Comparison of ENCODE assay signal across 26 cellular contexts in genomic region chr19:29092712-29093552, GRCh38.
DNase-seq lines count a peak whose midpoint lies in the region; ATAC-seq, FAIRE-seq and TF ChIP-seq lines count a peak whose summit lies in the region.
"Had no signal": no experiment of that assay in that cellular context is flagged by ENCODE, and none has a peak within 500 bp of the region (broad histone marks: within the 10 kb centered on the region; RNA-seq: fewer than 3 reads in every experiment).

No MANE protein-coding gene starts in this region.

- TF ChIP-seq POLR2A in gastroesophageal sphincter (IDR thresholded peaks at IDR 0.05) (no peak), H54 (IDR thresholded peaks at IDR 0.05; ENCODE audit: low read depth, low read length) (no peak)

- POLR2A ChIA-PET in HEK293 (lab: Yijun Ruan, JAX) (no interaction called here), WTC11 (lab: Charles Lee) (no interaction called here)

- DNase-seq in WTC11 (ENCODE audit: low spot score) (peak; percentile 33), sciatic nerve (ENCODE audit: low spot score) (no peak), H54 (ENCODE audit: insufficient read length, low spot score) (no peak), HuH-7.5 (ENCODE audit: low spot score) (no peak), left colon (no peak), AG08396 (ENCODE audit: low spot score) (no peak)
- DNase-seq: AML-193; CD4-positive, alpha-beta T cell; GM23248; MM.1S; NCI-H2029; NCI-H446; NCI-H524 treated with DMSO at 0.1 percent for 48 hours; NCI-H774; PC-9; Right ventricle myocardium superior; RPMI8226 had no signal

- intact Hi-C loops in sciatic nerve (cut with DNase I), result no loop called here
- intact Hi-C loops in left colon (cut with DNase I, micrococcal nuclease), result no loop called here

- H3K4me3 Mint-ChIP-seq in WTC11, result no peak overlapping the region
- H3K4me3 Mint-ChIP-seq: CD4-positive, alpha-beta T cell had no signal

- peak; percentile 26 for ATAC-seq in WTC11
- peak; percentile 52 for ATAC-seq in gastroesophageal sphincter
- ATAC-seq in sciatic nerve, result peak; percentile 71
- ATAC-seq in left colon, result no peak
- ATAC-seq: HepG2 had no signal

- H3K4me3 ChIP-seq in HEK293 (ENCODE audit: low read depth, low read length) (no peak overlapping the region), gastroesophageal sphincter (no peak overlapping the region)
- H3K4me3 ChIP-seq: BLaER1 treated with 17β-estradiol and CSF1 and Interleukin-3, amounts not matched to agents 10 nM and 100 nM; GM23248; PC-9; SJSA1 had no signal

- peaks cover 4% of the 10 kb centered on the region for H3K9me3 Mint-ChIP-seq in WTC11
- H3K9me3 Mint-ChIP-seq: CD4-positive, alpha-beta T cell had no signal

- FAIRE-seq in H54 (lab: Jason Lieb, UNC), result no peak
- FAIRE-seq: A204.1, D721Med, GM18507, HepG2 had no signal

- H3K27ac Mint-ChIP-seq in WTC11, result no peak overlapping the region
- H3K27ac Mint-ChIP-seq: CD4-positive, alpha-beta T cell had no signal

- H3K4me1 ChIP-seq in HEK293 (ENCODE audit: control insufficient read depth, insufficient read depth, low read length) (no peaks in the 10 kb centered on the region), gastroesophageal sphincter (no peaks in the 10 kb centered on the region)
- H3K4me1 ChIP-seq: BLaER1 treated with 17β-estradiol and CSF1 and Interleukin-3, amounts not matched to agents 10 nM and 100 nM; SJSA1 had no signal

- no peak for TF ChIP-seq EP300 in gastroesophageal sphincter (IDR thresholded peaks at IDR 0.05)

- H3K36me3 ChIP-seq in HEK293 (ENCODE audit: control insufficient read depth in 2 of 2, insufficient read depth in 1 of 2, low read length in 2 of 2) (no peaks in the 10 kb centered on the region), gastroesophageal sphincter (no peaks in the 10 kb centered on the region)
- H3K36me3 ChIP-seq: BLaER1 treated with 17β-estradiol and CSF1 and Interleukin-3, amounts not matched to agents 10 nM and 100 nM; SJSA1 had no signal

- H3K27me3 ChIP-seq in gastroesophageal sphincter, result no peaks in the 10 kb centered on the region
- H3K27me3 ChIP-seq: BLaER1 treated with 17β-estradiol and CSF1 and Interleukin-3, amounts not matched to agents 10 nM and 100 nM; SJSA1 had no signal

- no peak overlapping the region for H3K27ac ChIP-seq in HEK293 (ENCODE audit: extremely low read depth, low read depth, low read length)
- no peak overlapping the region for H3K27ac ChIP-seq in gastroesophageal sphincter
- H3K27ac ChIP-seq: BLaER1 treated with 17β-estradiol and CSF1 and Interleukin-3, amounts not matched to agents 10 nM and 100 nM; GM23248; KMS-11; PC-9; SJSA1 had no signal

- H3K27me3 Mint-ChIP-seq in WTC11 (ENCODE audit: low read depth), result no peaks in the 10 kb centered on the region
- H3K27me3 Mint-ChIP-seq: CD4-positive, alpha-beta T cell had no signal

- H3K36me3 Mint-ChIP-seq in WTC11, result no peaks in the 10 kb centered on the region

- H3K9me3 ChIP-seq in HEK293 (ENCODE audit: control insufficient read depth, insufficient read depth, low read depth, low read length) (no peaks in the 10 kb centered on the region), gastroesophageal sphincter (no peaks in the 10 kb centered on the region)
- H3K9me3 ChIP-seq: SJSA1 had no signal

- H3K4me1 Mint-ChIP-seq in WTC11, result peaks cover 21% of the 10 kb centered on the region

- WGBS in gastroesophageal sphincter (ENCODE audit: low coverage in 1 of 2), 2 donors, result 78 to 95% methylated on average over 3 to 11 of the region's 41 CpGs

- CTCF ChIA-PET in HEK293 (lab: Yijun Ruan, JAX) (interaction anchor here (1.2 to 1.3 kb wide), 2 partner anchors 28 to 169 kb away, joined by 3 to 4 read pairs; no protein-coding TSS in a partner anchor), WTC11 (lab: Charles Lee) (interaction anchor here (1.0 to 2.1 kb wide), 4 partner anchors 9 to 171 kb away, joined by 3 to 11 read pairs (median 6); no protein-coding TSS in a partner anchor)

- no peak for TF ChIP-seq CTCF in HEK293 (tag by site-specific recombination; IDR thresholded peaks at IDR 0.05)
- no peak for TF ChIP-seq CTCF in WTC11 (IDR thresholded peaks at IDR 0.05)
- no peak for TF ChIP-seq CTCF in gastroesophageal sphincter (IDR thresholded peaks at IDR 0.05)

TF ChIP-seq in HEK293, 187 proteins besides CTCF, POLR2A, EP300 and RAD21:
- TF ChIP-seq PRDM1 (tag by site-specific recombination; IDR thresholded peaks at IDR 0.05) (no peak), ZBTB8A (tag by site-specific recombination; IDR thresholded peaks at IDR 0.05) (peak; percentile 54), ZNF76 (tag by site-specific recombination; IDR thresholded peaks at IDR 0.05; ENCODE audit: borderline replicate concordance, low read depth) (no peak), ZBTB1 (tag by site-specific recombination; IDR thresholded peaks at IDR 0.05) (no peak)

TF ChIP-seq in WTC11, 78 proteins besides CTCF, POLR2A, EP300 and RAD21:
- 0 out of 2 replicates have a peak, but pooled peaks have one; percentile 7 for TF ChIP-seq NR2C2 (CRISPR knock-in tag; IDR thresholded peaks at IDR 0.05)
- no peak for TF ChIP-seq ZNF317 (CRISPR knock-in tag; IDR thresholded peaks at IDR 0.05; ENCODE audit: borderline replicate concordance, low read depth)
